ENCODE assay signal across 9 cellular contexts in genomic region chr2:18357537-18357936, GRCh38.
"Had no signal": no experiment of that assay in that cellular context is flagged by ENCODE, and none has a peak within 500 bp of the region (broad histone marks: within the 10 kb centered on the region; RNA-seq: fewer than 3 reads in every experiment).

No MANE protein-coding gene starts in this region.

- H3K4me3 Mint-ChIP-seq: HFFc6 had no signal

- H3K27ac Mint-ChIP-seq: HFFc6 had no signal

- H2AFZ ChIP-seq: GM23248 had no signal

- H3K36me3 ChIP-seq: HAP-1 had no signal

- H3K27ac ChIP-seq: GM23248, HL-60 had no signal

- H3K4me3 ChIP-seq: GM23248, HAP-1, K562 had no signal

- H3K4me1 ChIP-seq: HAP-1 had no signal

- ATAC-seq: HCT116, HepG2, K562 had no signal

- H3K9ac ChIP-seq: GM23248 had no signal

- DNase-seq: GM23248, GOT3, H7, HFFc6 had no signal

- H3K9me3 Mint-ChIP-seq: HFFc6 had no signal

- H3K9me3 ChIP-seq: HAP-1 had no signal
